ENCODE assay signal across 8 cellular contexts in genomic region chr3:159988617-159989251, GRCh38. TPM values are rescaled to one million over a fixed set of nuclear protein-coding genes. Genes with fewer than 3 reads are reported as not detected.
DNase-seq lines count a peak whose midpoint lies in the region; ATAC-seq and TF ChIP-seq lines count a peak whose summit lies in the region.

IL12A (plus strand) TSS chr3:159988835.

- no peaks in the 10 kb centered on the region for H3K27me3 ChIP-seq in esophagus muscularis mucosa

- H3K4me1 Mint-ChIP-seq in naive B cell = peaks cover 36 to 51% (median 46%) of the 10 kb centered on the region in 3 donors
- H3K4me1 Mint-ChIP-seq in stimulated activated memory B cell treated with anti-CD40 and anti-IgM and Interleukin-4, amounts not matched to agents 10 μg/mL and 1 μg/mL and 100 μg/mL, for 72 hours = peaks cover 43% of the 10 kb centered on the region

- H3K4me3 Mint-ChIP-seq in naive B cell = peak within 1 kb of the TSS; percentile 86 to 94 (median 92)
- peak within 1 kb of the TSS; percentile 87 for H3K4me3 Mint-ChIP-seq in stimulated activated memory B cell treated with anti-CD40 and anti-IgM and Interleukin-4, amounts not matched to agents 10 μg/mL and 1 μg/mL and 100 μg/mL, for 72 hours

- no peaks in the 10 kb centered on the region for H3K9me3 ChIP-seq in esophagus muscularis mucosa

- H3K4me1 ChIP-seq in esophagus muscularis mucosa = peaks cover 6 to 49% (median 36%) of the 10 kb centered on the region in 4 donors

- H3K27ac ChIP-seq in esophagus muscularis mucosa (replicated peaks in 1 of 4) = peak within 1 kb of the TSS; percentile 8 to 66 (median 51)

- H3K4me3 ChIP-seq in esophagus muscularis mucosa = peak within 1 kb of the TSS; percentile 65 to 85 (median 82)

- H3K36me3 ChIP-seq in esophagus muscularis mucosa = no peaks in the 10 kb centered on the region

- WGBS in esophagus muscularis mucosa = 2% methylated on average over 14 of the region's 54 CpGs

- H3K27me3 Mint-ChIP-seq in naive B cell = no peaks in the 10 kb centered on the region
- no peaks in the 10 kb centered on the region for H3K27me3 Mint-ChIP-seq in stimulated activated memory B cell treated with anti-CD40 and anti-IgM and Interleukin-4, amounts not matched to agents 10 μg/mL and 1 μg/mL and 100 μg/mL, for 72 hours

- DNase-seq in C1 segment of cervical spinal cord (lab: John Stamatoyannopoulos, UW) (peak in 13 of 14 donors; percentile 13 to 79 (median 57)), NOMO-1 (lab: John Stamatoyannopoulos, UW; ENCODE audit: unreplicated experiment in 2 of 2) (peak; percentile 76 to 82), activated T-cell treated with anti-CD3 and anti-CD28 coated beads for 4 hours (peak; percentile 75), esophagus muscularis mucosa (ENCODE audit: extremely low spot score) (peak; percentile 94), naive B cell (peak; percentile 90)

- intact Hi-C loops in esophagus muscularis mucosa (cut with DNase I) = no loop called here

- H3K36me3 Mint-ChIP-seq in naive B cell = peaks cover 10% of the 10 kb centered on the region in 2 donors
- peaks cover 6% of the 10 kb centered on the region for H3K36me3 Mint-ChIP-seq in stimulated activated memory B cell treated with anti-CD40 and anti-IgM and Interleukin-4, amounts not matched to agents 10 μg/mL and 1 μg/mL and 100 μg/mL, for 72 hours

- H3K27ac Mint-ChIP-seq in naive B cell = peak within 1 kb of the TSS; percentile 82 to 94 (median 91)
- H3K27ac Mint-ChIP-seq in stimulated activated memory B cell treated with anti-CD40 and anti-IgM and Interleukin-4, amounts not matched to agents 10 μg/mL and 1 μg/mL and 100 μg/mL, for 72 hours = peak within 1 kb of the TSS; percentile 86

- H3K9me3 Mint-ChIP-seq in naive B cell = peaks cover 0 to 4% (median 0%) of the 10 kb centered on the region in 7 donors
- H3K9me3 Mint-ChIP-seq in stimulated activated memory B cell treated with anti-CD40 and anti-IgM and Interleukin-4, amounts not matched to agents 10 μg/mL and 1 μg/mL and 100 μg/mL, for 72 hours = no peaks in the 10 kb centered on the region

- peak; percentile 77 to 93 (median 88) for TF ChIP-seq CTCF in esophagus muscularis mucosa (IDR thresholded peaks at IDR 0.05)

- no peak for TF ChIP-seq EP300 in esophagus muscularis mucosa (IDR thresholded peaks at IDR 0.05)

- TF ChIP-seq POLR2A in esophagus muscularis mucosa (IDR thresholded peaks at IDR 0.05; ENCODE audit: low read depth) = no peak

- ATAC-seq in GM19043 (IDR thresholded peaks at IDR 0.05; ENCODE audit: low read depth, unreplicated experiment) (peak; percentile 94), HG03280 (IDR thresholded peaks at IDR 0.05; ENCODE audit: unreplicated experiment) (peak; percentile 94), naive B cell (ENCODE audit: low read depth in 2 of 2) (peak; percentile 92 to 93)
- peak; percentile 97 for ATAC-seq in stimulated activated memory B cell treated with anti-CD40 and anti-IgM and Interleukin-4, amounts not matched to agents 10 μg/mL and 1 μg/mL and 100 μg/mL, for 72 hours

RNA-seq across cellular contexts. Expression of gene IL12A, which starts in this region (rescaled TPM):
- total RNA-seq in esophagus muscularis mucosa = 1 to 10 TPM in 2 of 4 donors, under 1 TPM in 2; 0.42 to 2.4 (median 0.99) TPM
- polyA plus RNA-seq in naive B cell (ENCODE audit: low read depth in 6 of 6) = 1 to 10 TPM in 5 of 6 donors, not detected in 1; 2.8 to 5.3 (median 3.9) TPM

Comparison
In these comparisons a context has a peak if more than half of its experiments do, and no peak if none do; other contexts are left out.
1. Peak in every context shown above with its lines: DNase-seq, ATAC-seq, H3K4me3 ChIP-seq and H3K27ac ChIP-seq.